In genomic region chr11:106076421-106076922, GRCh38 we compare ENCODE assay signal across 8 cellular contexts. TPM values are rescaled to one million over a fixed set of nuclear protein-coding genes. Genes with fewer than 3 reads are reported as not detected.
DNase-seq lines count a peak whose midpoint lies in the region; ATAC-seq and TF ChIP-seq lines count a peak whose summit lies in the region.

No MANE protein-coding gene starts in this region.

- no peak for ATAC-seq in CD4-positive, alpha-beta T cell (ENCODE audit: poor library complexity)
- ATAC-seq in HG02852 (IDR thresholded peaks at IDR 0.05; ENCODE audit: unreplicated experiment) = peak; percentile 0
- no peak for ATAC-seq in activated T-cell treated with anti-CD3 and anti-CD28 coated beads, Interleukin-2, amount 50 U/mL, for 72 hours (replicated peaks in 1 of 2)
- ATAC-seq in GM18873 (IDR thresholded peaks at IDR 0.05; ENCODE audit: low FRiP score, unreplicated experiment) = no peak
- ATAC-seq in HG02678 (IDR thresholded peaks at IDR 0.05; ENCODE audit: unreplicated experiment) = no peak

- H3K27me3 Mint-ChIP-seq in CD4-positive, alpha-beta T cell = no peaks in the 10 kb centered on the region
- no peaks in the 10 kb centered on the region for H3K27me3 Mint-ChIP-seq in activated T-cell treated with anti-CD3 and anti-CD28 coated beads, Interleukin-2, amount 50 U/mL, for 72 hours (ENCODE audit: low read depth)

- no peaks in the 10 kb centered on the region for H3K9me3 Mint-ChIP-seq in CD4-positive, alpha-beta T cell
- H3K9me3 Mint-ChIP-seq in activated T-cell treated with anti-CD3 and anti-CD28 coated beads, Interleukin-2, amount 50 U/mL, for 72 hours = no peaks in the 10 kb centered on the region

- H3K36me3 Mint-ChIP-seq in CD4-positive, alpha-beta T cell (ENCODE audit: low read depth) = peaks cover 51% of the 10 kb centered on the region
- peaks cover 3 to 16% of the 10 kb centered on the region in 2 donors for H3K36me3 Mint-ChIP-seq in activated T-cell treated with anti-CD3 and anti-CD28 coated beads, Interleukin-2, amount 50 U/mL, for 72 hours (ENCODE audit: insufficient read depth in 2 of 2)

- CTCF ChIA-PET in CD4-positive, alpha-beta T cell (lab: Charles Lee) = interaction anchor here (0.6 to 1.4 kb wide), 4 partner anchors 8 to 56 kb away, joined by 3 to 6 read pairs (median 4); no protein-coding TSS in a partner anchor

- H3K4me3 ChIP-seq in right atrium auricular region = peak overlapping the region; percentile 85 to 87
- H3K4me3 ChIP-seq in skeletal muscle satellite cell (ENCODE audit: low read length) = peak overlapping the region; percentile 89

- no peaks in the 10 kb centered on the region for H3K9me3 ChIP-seq in CD4-positive, alpha-beta T cell (ENCODE audit: control insufficient read depth, low read length)
- H3K9me3 ChIP-seq in right atrium auricular region (no peaks in the 10 kb centered on the region), skeletal muscle satellite cell (replicated peaks; ENCODE audit: low read length) (no peaks in the 10 kb centered on the region)

- no peak for DNase-seq in CD4-positive, alpha-beta T cell
- DNase-seq in activated T-cell treated with anti-CD3 and anti-CD28 coated beads, Interleukin-2, amount 50 U/mL, for 72 hours = peak in 1 of 2 donors; percentile 7
- DNase-seq in right atrium auricular region (ENCODE audit: low spot score) (no peak), HCEC 1CT (no peak)

- peak overlapping the region; percentile 93 for H3K4me2 ChIP-seq in skeletal muscle satellite cell (ENCODE audit: low read length)

- intact Hi-C loops in CD4-positive, alpha-beta T cell (cut with DNase I, micrococcal nuclease) = loop anchor here (5.0 to 10.0 kb wide), 2 partner anchors 1378 to 1381 kb away; partner anchors contain the start of gene CWF19L2 (in 2 of the 2)

- H3K27me3 ChIP-seq in CD4-positive, alpha-beta T cell (ENCODE audit: control insufficient read depth, insufficient read depth, low read length) = no peaks in the 10 kb centered on the region
- no peaks in the 10 kb centered on the region for H3K27me3 ChIP-seq in right atrium auricular region
- no peaks in the 10 kb centered on the region for H3K27me3 ChIP-seq in skeletal muscle satellite cell (ENCODE audit: control insufficient read depth, insufficient read depth, low read length)

- H3K36me3 ChIP-seq in right atrium auricular region = peaks cover 17% of the 10 kb centered on the region
- H3K36me3 ChIP-seq in skeletal muscle satellite cell (ENCODE audit: insufficient read depth, low read length) = peaks cover 20% of the 10 kb centered on the region

- peak overlapping the region; percentile 81 for H3K27ac ChIP-seq in CD4-positive, alpha-beta T cell (ENCODE audit: low read depth, low read length)
- peak overlapping the region; percentile 97 to 99 for H3K27ac ChIP-seq in right atrium auricular region

- H3K4me3 Mint-ChIP-seq in CD4-positive, alpha-beta T cell = peak overlapping the region; percentile 94
- peak overlapping the region; percentile 93 to 99 for H3K4me3 Mint-ChIP-seq in activated T-cell treated with anti-CD3 and anti-CD28 coated beads, Interleukin-2, amount 50 U/mL, for 72 hours

- peak overlapping the region; percentile 64 for H3K9ac ChIP-seq in skeletal muscle satellite cell (ENCODE audit: low read depth, low read length)

- H3K27ac Mint-ChIP-seq in CD4-positive, alpha-beta T cell = peak overlapping the region; percentile 92
- H3K27ac Mint-ChIP-seq in activated T-cell treated with anti-CD3 and anti-CD28 coated beads, Interleukin-2, amount 50 U/mL, for 72 hours = peak overlapping the region; percentile 84

- TF ChIP-seq CTCF in CD4-positive, alpha-beta T cell (IDR thresholded peaks at IDR 0.05) = no peak
- no peak for TF ChIP-seq CTCF in right atrium auricular region (IDR thresholded peaks at IDR 0.05)

- POLR2A ChIA-PET in CD4-positive, alpha-beta T cell (lab: Charles Lee) = interaction anchor here (0.9 to 1.6 kb wide), 7 partner anchors 8 to 1381 kb away, joined by 3 to 8 read pairs (median 5); partner anchors contain the start of genes CWF19L2 and MSANTD4

- H3K4me1 ChIP-seq in right atrium auricular region (peaks cover 0 to 46% of the 10 kb centered on the region in 2 donors), skeletal muscle satellite cell (ENCODE audit: control insufficient read depth, insufficient read depth, low read length) (peaks cover 3% of the 10 kb centered on the region)

- peaks cover 67% of the 10 kb centered on the region for H3K4me1 Mint-ChIP-seq in CD4-positive, alpha-beta T cell (ENCODE audit: low read depth)
- peaks cover 54% of the 10 kb centered on the region for H3K4me1 Mint-ChIP-seq in activated T-cell treated with anti-CD3 and anti-CD28 coated beads, Interleukin-2, amount 50 U/mL, for 72 hours (ENCODE audit: low read depth)

RNA-seq across cellular contexts. Expression of gene KBTBD3, which starts 0.7 kb away (rescaled TPM):
- total RNA-seq in CD4-positive, alpha-beta T cell = 1 to 10 TPM; 5.7 to 8.1 TPM
- 10 to 100 TPM; 13.4 to 16.8 TPM for total RNA-seq in activated T-cell treated with anti-CD3 and anti-CD28 coated beads, Interleukin-2, amount 50 U/mL, for 72 hours
- 1 to 10 TPM; 3.3 to 4.2 TPM for total RNA-seq in right atrium auricular region
- total RNA-seq in skeletal muscle satellite cell (2012; rRNA removed) = 1.1 and 1.3 TPM in 2 replicates

RNA-seq across cellular contexts. Expression of gene AASDHPPT, which starts 1.0 kb away (rescaled TPM):
- total RNA-seq in CD4-positive, alpha-beta T cell = 10 to 100 TPM; 14.9 to 19.6 TPM
- total RNA-seq in activated T-cell treated with anti-CD3 and anti-CD28 coated beads, Interleukin-2, amount 50 U/mL, for 72 hours = 10 to 100 TPM; 28.4 to 34.4 TPM
- total RNA-seq in right atrium auricular region = 10 to 100 TPM; 29.9 to 42.7 TPM
- 62.0 and 70.5 TPM in 2 replicates for total RNA-seq in skeletal muscle satellite cell (2012; rRNA removed)

RNA-seq across cellular contexts. Expression of gene MSANTD4, which starts 54.4 kb away (rescaled TPM):
- total RNA-seq in CD4-positive, alpha-beta T cell = 1 to 10 TPM; 4.3 to 6.2 TPM
- total RNA-seq in activated T-cell treated with anti-CD3 and anti-CD28 coated beads, Interleukin-2, amount 50 U/mL, for 72 hours = 10 to 100 TPM; 13.9 to 15.4 TPM
- 10 to 100 TPM; 17.8 to 21.5 TPM for total RNA-seq in right atrium auricular region
- 23.2 and 33.5 TPM in 2 replicates for total RNA-seq in skeletal muscle satellite cell (2012; rRNA removed)
